Comparison of ENCODE assay signal across 9 cellular contexts in genomic region chr9:34578241-34579096, GRCh38. TPM values are rescaled to one million over a fixed set of nuclear protein-coding genes. Genes with fewer than 3 reads are reported as not detected.
A peak's percentile ranks its signal among the peaks of the same experiment; 100 is the strongest.
DNase-seq lines count a peak whose midpoint lies in the region; ATAC-seq lines count a peak whose summit lies in the region.
"Had no signal": no experiment of that assay in that cellular context is flagged by ENCODE, and none has a peak within 500 bp of the region (broad histone marks: within the 10 kb centered on the region; RNA-seq: fewer than 3 reads in every experiment).

No MANE protein-coding gene starts in this region.

- no peak overlapping the region for H3K27ac Mint-ChIP-seq in activated naive CD8-positive, alpha-beta T cell treated with anti-CD3 and anti-CD28 coated beads, Interleukin-2, amount 50 U/mL, for 24 hours
- no peak overlapping the region for H3K27ac Mint-ChIP-seq in stimulated activated effector memory CD8-positive, alpha-beta T cell treated with anti-CD3 and anti-CD28 coated beads, Interleukin-12 subunit alpha, Interleukin-12 subunit beta, amount 100 ng/mL, for 72 hours

- H3K27me3 ChIP-seq in iPS DF 6.9 (ENCODE audit: control insufficient read depth, insufficient read depth, low read length) = peaks cover 27% of the 10 kb centered on the region
- peaks cover 22% of the 10 kb centered on the region for H3K27me3 ChIP-seq in SJCRH30

- no peak overlapping the region for H3K4me3 Mint-ChIP-seq in activated naive CD8-positive, alpha-beta T cell treated with anti-CD3 and anti-CD28 coated beads, Interleukin-2, amount 50 U/mL, for 24 hours
- peak overlapping the region; percentile 67 for H3K4me3 Mint-ChIP-seq in stimulated activated effector memory CD8-positive, alpha-beta T cell treated with anti-CD3 and anti-CD28 coated beads, Interleukin-12 subunit alpha, Interleukin-12 subunit beta, amount 100 ng/mL, for 72 hours

- peaks cover 7% of the 10 kb centered on the region for H3K4me1 Mint-ChIP-seq in activated naive CD8-positive, alpha-beta T cell treated with anti-CD3 and anti-CD28 coated beads, Interleukin-2, amount 50 U/mL, for 24 hours
- peaks cover 31% of the 10 kb centered on the region for H3K4me1 Mint-ChIP-seq in stimulated activated effector memory CD8-positive, alpha-beta T cell treated with anti-CD3 and anti-CD28 coated beads, Interleukin-12 subunit alpha, Interleukin-12 subunit beta, amount 100 ng/mL, for 72 hours

- no CpG with 5 or more reads among the region's 28 CpGs for WGBS in iPS DF 6.9 (ENCODE audit: insufficient coverage, insufficient read length)

- H3K27me3 Mint-ChIP-seq in activated naive CD8-positive, alpha-beta T cell treated with anti-CD3 and anti-CD28 coated beads, Interleukin-2, amount 50 U/mL, for 24 hours = peaks cover 62% of the 10 kb centered on the region

- peak; percentile 33 for ATAC-seq in activated naive CD8-positive, alpha-beta T cell treated with anti-CD3 and anti-CD28 coated beads, Interleukin-2, amount 50 U/mL, for 24 hours
- ATAC-seq in stimulated activated effector memory CD8-positive, alpha-beta T cell treated with anti-CD3 and anti-CD28 coated beads, Interleukin-12 subunit alpha, Interleukin-12 subunit beta, amount 100 ng/mL, for 72 hours = peak; percentile 51
- no peak for ATAC-seq in HG03439 (IDR thresholded peaks at IDR 0.05; ENCODE audit: unreplicated experiment)
- no peak for ATAC-seq in HG02678 (IDR thresholded peaks at IDR 0.05; ENCODE audit: unreplicated experiment)

- peak overlapping the region; percentile 34; the same call in 1 of the 2 replicates for H3K4me3 ChIP-seq in iPS DF 6.9 (ENCODE audit: low read length)
- H3K4me3 ChIP-seq in SJCRH30 = no peak overlapping the region

- DNase-seq in DMS53 (lab: John Stamatoyannopoulos, UW) (peak; percentile 58), DMS53 treated with DMSO at 0.1 percent for 48 hours (lab: John Stamatoyannopoulos, UW; ENCODE audit: unreplicated experiment) (no peak), iPS DF 6.9 (ENCODE audit: low read depth, low spot score) (no peak), SJCRH30 (no peak)
- peak; percentile 10 for DNase-seq in activated naive CD8-positive, alpha-beta T cell treated with anti-CD3 and anti-CD28 coated beads, Interleukin-2, amount 50 U/mL, for 24 hours
- no peak for DNase-seq in stimulated activated effector memory CD8-positive, alpha-beta T cell treated with anti-CD3 and anti-CD28 coated beads, Interleukin-12 subunit alpha, Interleukin-12 subunit beta, amount 100 ng/mL, for 72 hours (ENCODE audit: low spot score in 2 of 2)

- H3K9me3 ChIP-seq in iPS DF 6.9 (ENCODE audit: control insufficient read depth, insufficient read depth, low read length) = no peaks in the 10 kb centered on the region
- no peaks in the 10 kb centered on the region for H3K9me3 ChIP-seq in SJCRH30 (replicated peaks)

- peaks cover 12% of the 10 kb centered on the region for H3K4me1 ChIP-seq in iPS DF 6.9 (ENCODE audit: control insufficient read depth, insufficient read depth, low read length)
- H3K4me1 ChIP-seq in SJCRH30 = no peaks in the 10 kb centered on the region

- H3K9me3 Mint-ChIP-seq in activated naive CD8-positive, alpha-beta T cell treated with anti-CD3 and anti-CD28 coated beads, Interleukin-2, amount 50 U/mL, for 24 hours = no peaks in the 10 kb centered on the region
- no peaks in the 10 kb centered on the region for H3K9me3 Mint-ChIP-seq in stimulated activated effector memory CD8-positive, alpha-beta T cell treated with anti-CD3 and anti-CD28 coated beads, Interleukin-12 subunit alpha, Interleukin-12 subunit beta, amount 100 ng/mL, for 72 hours

- H3K36me3 ChIP-seq in iPS DF 6.9 (ENCODE audit: control insufficient read depth, insufficient read depth, low read length) (no peaks in the 10 kb centered on the region), SJCRH30 (no peaks in the 10 kb centered on the region)

- H3K27ac ChIP-seq in iPS DF 6.9 (ENCODE audit: low read length) (no peak overlapping the region), SJCRH30 (no peak overlapping the region)
- H3K27ac ChIP-seq: 22Rv1 had no signal

- H3K36me3 Mint-ChIP-seq in activated naive CD8-positive, alpha-beta T cell treated with anti-CD3 and anti-CD28 coated beads, Interleukin-2, amount 50 U/mL, for 24 hours (ENCODE audit: low read depth) = no peaks in the 10 kb centered on the region
- no peaks in the 10 kb centered on the region for H3K36me3 Mint-ChIP-seq in stimulated activated effector memory CD8-positive, alpha-beta T cell treated with anti-CD3 and anti-CD28 coated beads, Interleukin-12 subunit alpha, Interleukin-12 subunit beta, amount 100 ng/mL, for 72 hours

RNA-seq across cellular contexts. Expression of gene CNTFR, which starts 11.1 kb away (rescaled TPM):
- 0.20 and 0.24 TPM in 2 replicates for total RNA-seq in SJCRH30 (2014; rRNA removed; shearing (Covaris generic))

RNA-seq across cellular contexts. Expression of gene RPP25L, which starts 33.4 kb away (rescaled TPM):
- 13.0 and 19.0 TPM in 2 replicates for total RNA-seq in SJCRH30 (2014; rRNA removed; shearing (Covaris generic))

RNA-seq across cellular contexts. Expression of gene DCTN3, which starts 41.8 kb away (rescaled TPM):
- 58.2 and 63.6 TPM in 2 replicates for total RNA-seq in SJCRH30 (2014; rRNA removed; shearing (Covaris generic))

RNA-seq across cellular contexts. Expression of gene ARID3C, which starts 50.4 kb away (rescaled TPM):
- 0.13 TPM in 1 of 2 replicates, not detected in the other for total RNA-seq in SJCRH30 (2014; rRNA removed; shearing (Covaris generic))

RNA-seq across cellular contexts. Expression of gene ENHO, which starts 55.7 kb away (rescaled TPM):
- 0.25 TPM in 1 of 2 replicates, not detected in the other for total RNA-seq in SJCRH30 (2014; rRNA removed; shearing (Covaris generic))

Comparison
In these comparisons a context has a peak if more than half of its experiments do, and no peak if none do; other contexts are left out.
1. DNase-seq: peak in DMS53 (single experiment) and activated naive CD8-positive, alpha-beta T cell treated with anti-CD3 and anti-CD28 coated beads, Interleukin-2, amount 50 U/mL, for 24 hours (single experiment); none in DMS53 treated with DMSO at 0.1 percent for 48 hours (single experiment), iPS DF 6.9 (single experiment), stimulated activated effector memory CD8-positive, alpha-beta T cell treated with anti-CD3 and anti-CD28 coated beads, Interleukin-12 subunit alpha, Interleukin-12 subunit beta, amount 100 ng/mL, for 72 hours (0 of 2) and SJCRH30 (0 of 2).
2. ATAC-seq: peak in activated naive CD8-positive, alpha-beta T cell treated with anti-CD3 and anti-CD28 coated beads, Interleukin-2, amount 50 U/mL, for 24 hours (single experiment) and stimulated activated effector memory CD8-positive, alpha-beta T cell treated with anti-CD3 and anti-CD28 coated beads, Interleukin-12 subunit alpha, Interleukin-12 subunit beta, amount 100 ng/mL, for 72 hours (single experiment); none in HG03439 (single experiment) and HG02678 (single experiment).